ENCODE assay signal across 9 cellular contexts in genomic region chr5:78638423-78638822, GRCh38. TPM values are rescaled to one million over a fixed set of nuclear protein-coding genes. Genes with fewer than 3 reads are reported as not detected.
DNase-seq lines count a peak whose midpoint lies in the region; ATAC-seq, FAIRE-seq and TF ChIP-seq lines count a peak whose summit lies in the region.
"Had no signal": no experiment of that assay in that cellular context is flagged by ENCODE, and none has a peak within 500 bp of the region (broad histone marks: within the 10 kb centered on the region; RNA-seq: fewer than 3 reads in every experiment).

No MANE protein-coding gene starts in this region.

- TF ChIP-seq RAD21 in A549 (conservative IDR thresholded peaks at IDR 0.05 in 1 of 2, IDR thresholded peaks at IDR 0.05 in 1 of 2): peak in 1 of 2 experiments; percentile 28; a peak in 2 of 5 replicates

- H3K4me3 Mint-ChIP-seq in CD8-positive, alpha-beta T cell: no peak overlapping the region

- POLR2A ChIA-PET in A549 (lab: Yijun Ruan, JAX): interaction anchor here (0.6 to 1.4 kb wide), 2 partner anchors 10 to 62 kb away, joined by 3 to 8 read pairs; partner anchors contain the start of gene LHFPL2
- POLR2A ChIA-PET in CD8-positive, alpha-beta T cell (lab: Charles Lee): no interaction called here

- no peaks in the 10 kb centered on the region for H3K9me3 Mint-ChIP-seq in CD8-positive, alpha-beta T cell

- H3K9me3 ChIP-seq in A549 (no peaks in the 10 kb centered on the region), MG63 (no peaks in the 10 kb centered on the region), lung (ENCODE audit: control insufficient read depth in 2 of 2, insufficient read depth in 1 of 2, low read length in 1 of 2) (no peaks in the 10 kb centered on the region)
- H3K9me3 ChIP-seq in CD8-positive, alpha-beta T cell (ENCODE audit: low read length): no peaks in the 10 kb centered on the region

- H3K27me3 ChIP-seq in MG63 (no peaks in the 10 kb centered on the region), lung (ENCODE audit: control insufficient read depth, insufficient read depth) (no peaks in the 10 kb centered on the region)
- H3K27me3 ChIP-seq in CD8-positive, alpha-beta T cell (ENCODE audit: insufficient read depth, low read length): no peaks in the 10 kb centered on the region

- H3K4me2 ChIP-seq in A549: peak overlapping the region; percentile 72

- ATAC-seq in A549 (peak; percentile 87 to 91), lung (ENCODE audit: insufficient read depth, low FRiP score) (peak; percentile 77)
- no peak for ATAC-seq in CD8-positive, alpha-beta T cell

- TF ChIP-seq CTCF in A549 (IDR thresholded peaks at IDR 0.05) (no peak), lung (IDR thresholded peaks at IDR 0.05; ENCODE audit: control extremely low read depth, extremely low read depth) (no peak)
- TF ChIP-seq CTCF in CD8-positive, alpha-beta T cell (IDR thresholded peaks at IDR 0.05): no peak

- H3K4me3 ChIP-seq in A549: no peak overlapping the region
- no peak overlapping the region for H3K4me3 ChIP-seq in MG63
- no peak overlapping the region for H3K4me3 ChIP-seq in lung
- H3K4me3 ChIP-seq in CD8-positive, alpha-beta T cell (ENCODE audit: low read depth, low read length): no peak overlapping the region

- H3K27ac ChIP-seq in A549: peak overlapping the region; percentile 68 to 77
- no peak overlapping the region for H3K27ac ChIP-seq in lung (ENCODE audit: low read depth in 1 of 2, low read length in 1 of 2)
- no peak overlapping the region for H3K27ac ChIP-seq in CD8-positive, alpha-beta T cell (ENCODE audit: low read depth, low read length)
- H3K27ac ChIP-seq: C4-2B had no signal

- peak; percentile 84 for DNase-seq in A549 (ENCODE audit: low read depth in 1 of 2, low spot score in 1 of 2)
- DNase-seq in MG63: peak; percentile 93
- DNase-seq in dermis blood vessel endothelial cell: peak; percentile 100
- peak; percentile 63 for DNase-seq in lung (ENCODE audit: low spot score)
- DNase-seq in D341Med (ENCODE audit: low spot score): no peak
- no peak for DNase-seq in SKM-1 treated with dmso at 0.1 percent for 144 hours (lab: John Stamatoyannopoulos, UW; ENCODE audit: unreplicated experiment)
- no peak for DNase-seq in GDM1 (lab: John Stamatoyannopoulos, UW)
- no peak for DNase-seq in CD8-positive, alpha-beta T cell

- intact Hi-C loops in CD8-positive, alpha-beta T cell (cut with DNase I, micrococcal nuclease): no loop called here

- H3K27me3 Mint-ChIP-seq in CD8-positive, alpha-beta T cell (ENCODE audit: low read depth): peaks cover 17% of the 10 kb centered on the region

- CTCF ChIA-PET in A549 (lab: Yijun Ruan, JAX): interaction anchor here (0.8 to 2.5 kb wide), 3 partner anchors 9 to 45 kb away, joined by 3 to 9 read pairs (median 3); no protein-coding TSS in a partner anchor
- CTCF ChIA-PET in CD8-positive, alpha-beta T cell (lab: Charles Lee): no interaction called here

- no peaks in the 10 kb centered on the region for H3K4me1 Mint-ChIP-seq in CD8-positive, alpha-beta T cell (ENCODE audit: low read depth)

- TF ChIP-seq POLR2A in A549 (IDR thresholded peaks at IDR 0.05; ENCODE audit: low read length): no peak

- no peak for FAIRE-seq in A549 (lab: Jason Lieb, UNC)

- no peaks in the 10 kb centered on the region for H3K36me3 Mint-ChIP-seq in CD8-positive, alpha-beta T cell

- TF ChIP-seq EP300 in A549 (IDR thresholded peaks at IDR 0.05): peak in 1 of 2 experiments; percentile 53; a peak in 2 of 5 replicates

- no peak overlapping the region for H3K27ac Mint-ChIP-seq in CD8-positive, alpha-beta T cell

- H3K4me1 ChIP-seq in A549: peaks cover 80% of the 10 kb centered on the region
- peaks cover 21 to 31% of the 10 kb centered on the region in 2 donors for H3K4me1 ChIP-seq in lung (ENCODE audit: control insufficient read depth in 2 of 2, insufficient read depth in 2 of 2, low read length in 2 of 2)
- no peaks in the 10 kb centered on the region for H3K4me1 ChIP-seq in CD8-positive, alpha-beta T cell (ENCODE audit: insufficient read depth, low read length)

- H3K36me3 ChIP-seq in MG63 (peaks cover 21% of the 10 kb centered on the region), lung (ENCODE audit: control insufficient read depth in 2 of 2, insufficient read depth in 2 of 2, low read length in 2 of 2) (no peaks in the 10 kb centered on the region)
- H3K36me3 ChIP-seq in CD8-positive, alpha-beta T cell (ENCODE audit: insufficient read depth, low read length): no peaks in the 10 kb centered on the region

- 22% methylated on average over 8 of the region's 10 CpGs for WGBS in A549 (ENCODE audit: missing lambda C conversion rate)
- WGBS in lung, 2 donors: 45 to 64% methylated on average over 10 of the region's 10 CpGs

TF ChIP-seq in A549, 52 proteins besides CTCF, POLR2A, EP300 and RAD21:
- TF ChIP-seq PBX3 (IDR thresholded peaks at IDR 0.05) (no peak), FOSL2 (IDR thresholded peaks at IDR 0.05) (no peak), FOSL2 (CRISPR knock-in tag; IDR thresholded peaks at IDR 0.05) (peak; percentile 67), BHLHE40 (IDR thresholded peaks at IDR 0.05; ENCODE audit: low read depth, low read length) (0 out of 2 replicates have a peak, but pooled peaks have one; percentile 21), GATA3 (IDR thresholded peaks at IDR 0.05; ENCODE audit: borderline replicate concordance) (peak; percentile 72), MAFK (IDR thresholded peaks at IDR 0.05; ENCODE audit: partially characterized antibody) (no peak), JUN (IDR thresholded peaks at IDR 0.05) (peak in 1 of 2 experiments; percentile 66; a peak in 1 of 5 replicates), JUNB (IDR thresholded peaks at IDR 0.05) (peak; percentile 55; the same call in 1 of the 2 replicates), EHF (CRISPR knock-in tag; IDR thresholded peaks at IDR 0.05) (no peak)
- TF ChIP-seq, protein P1, sequence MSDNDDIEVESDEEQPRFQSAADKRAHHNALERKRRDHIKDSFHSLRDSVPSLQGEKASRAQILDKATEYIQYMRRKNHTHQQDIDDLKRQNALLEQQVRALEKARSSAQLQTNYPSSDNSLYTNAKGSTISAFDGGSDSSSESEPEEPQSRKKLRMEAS (IDR thresholded peaks at IDR 0.05): peak; percentile 69

RNA-seq across cellular contexts. Expression of gene LHFPL2, which starts 10.1 kb away (rescaled TPM):
- polyA plus RNA-seq in A549 (2011; rRNA removed): 24.9 and 32.2 TPM in 2 replicates
- polyA plus RNA-seq in A549 (2012; cell fraction: cytosol; rRNA removed): 9.8 and 16.2 TPM in 2 replicates
- 17.8 and 26.0 TPM in 2 replicates for polyA plus RNA-seq in A549 (2012; cell fraction: nucleus; rRNA removed)
- 33.4 to 44.3 TPM (median 41.7 TPM) in 3 replicates for polyA plus RNA-seq in A549 (2017; fragmentation: RNase III; extraction: RNeasy Plus Mini Kit Qiagen cat#74134 plus additional on column Dnase treatment)
- 36.3 and 39.2 TPM in 2 replicates for polyA minus RNA-seq in A549 (2011; rRNA and poly(A)+ RNA removed)
- 14.0 and 15.3 TPM in 2 replicates for total RNA-seq in MG63 (2014; rRNA removed; shearing (Covaris generic); ENCODE audit: low replicate concordance)
- 64.1 and 67.7 TPM in 2 replicates for total RNA-seq in dermis blood vessel endothelial cell
- total RNA-seq in lung: 10 to 100 TPM; 48.4 to 49.4 TPM
- polyA plus RNA-seq in lung: 10 to 100 TPM in 1 of 2 donors, 1 to 10 TPM in 1; 6.5 to 47.0 TPM
- under 1 TPM; 0.57 to 0.94 TPM for total RNA-seq in CD8-positive, alpha-beta T cell

Comparison
In these comparisons a context has a peak if more than half of its experiments do, and no peak if none do; other contexts are left out.
1. DNase-seq: peak in A549 (2 of 2), MG63 (single experiment), dermis blood vessel endothelial cell (single experiment) and lung (single experiment); none in D341Med (single experiment), SKM-1 treated with dmso at 0.1 percent for 144 hours (single experiment), GDM1 (single experiment) and CD8-positive, alpha-beta T cell (0 of 7).
2. H3K27ac ChIP-seq: peak in A549 (2 of 2); none in lung (0 of 2) and CD8-positive, alpha-beta T cell (single experiment).